Comparison of ENCODE assay signal across 1 cellular context in the genomic region with DNA sequence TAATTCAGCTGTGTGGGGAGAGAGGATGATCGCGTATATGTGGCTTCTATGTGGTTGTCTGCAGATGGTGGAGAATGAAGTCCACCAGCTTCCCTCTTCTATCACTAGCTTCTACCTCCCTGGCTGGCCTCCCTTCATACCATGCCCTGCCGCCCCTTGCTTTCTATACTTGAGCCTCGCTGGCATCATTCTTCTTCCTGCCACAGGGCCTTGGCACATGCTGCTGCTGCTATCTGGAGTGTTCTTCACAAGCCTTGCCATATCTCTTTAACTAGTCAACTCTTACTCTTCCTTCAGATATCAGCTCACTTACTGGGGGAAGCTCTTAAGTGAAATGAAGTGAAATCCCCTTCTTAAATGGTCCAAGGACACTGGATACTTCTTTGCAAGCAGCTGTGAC.
TF ChIP-seq lines count a peak whose summit lies in the region.

No MANE protein-coding gene starts in this region.

TF ChIP-seq in HEK293, 187 proteins besides CTCF, POLR2A, EP300 and RAD21 (continued from another document):
- TF ChIP-seq, protein P1, sequence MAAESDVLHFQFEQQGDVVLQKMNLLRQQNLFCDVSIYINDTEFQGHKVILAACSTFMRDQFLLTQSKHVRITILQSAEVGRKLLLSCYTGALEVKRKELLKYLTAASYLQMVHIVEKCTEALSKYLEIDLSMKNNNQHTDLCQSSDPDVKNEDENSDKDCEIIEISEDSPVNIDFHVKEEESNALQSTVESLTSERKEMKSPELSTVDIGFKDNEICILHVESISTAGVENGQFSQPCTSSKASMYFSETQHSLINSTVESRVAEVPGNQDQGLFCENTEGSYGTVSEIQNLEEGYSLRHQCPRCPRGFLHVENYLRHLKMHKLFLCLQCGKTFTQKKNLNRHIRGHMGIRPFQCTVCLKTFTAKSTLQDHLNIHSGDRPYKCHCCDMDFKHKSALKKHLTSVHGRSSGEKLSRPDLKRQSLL (tag by site-specific recombination; IDR thresholded peaks at IDR 0.05), result no peak
